ENCODE assay signal across 10 cellular contexts in genomic region chr22:23242473-23243001, GRCh38.
DNase-seq lines count a peak whose midpoint lies in the region; ATAC-seq and TF ChIP-seq lines count a peak whose summit lies in the region.
"Had no signal": no experiment of that assay in that cellular context is flagged by ENCODE, and none has a peak within 500 bp of the region (broad histone marks: within the 10 kb centered on the region; RNA-seq: fewer than 3 reads in every experiment).

No MANE protein-coding gene starts in this region.

- H3K4me1 Mint-ChIP-seq in Caco-2 (ENCODE audit: low read depth, unreplicated experiment) (peaks cover 57% of the 10 kb centered on the region), naive B cell (peaks cover 51 to 63% (median 63%) of the 10 kb centered on the region in 3 donors)
- peaks cover 79% of the 10 kb centered on the region for H3K4me1 Mint-ChIP-seq in central memory CD8-positive, alpha-beta T cell

- H3K9me3 ChIP-seq in Caco-2, result no peaks in the 10 kb centered on the region
- H3K9me3 ChIP-seq in NT2/D1 (ENCODE audit: insufficient read depth, low read length), result no peaks in the 10 kb centered on the region; the same call in 1 of the 2 replicates
- H3K9me3 ChIP-seq in spleen, result peaks cover 0 to 4% (median 0%) of the 10 kb centered on the region in 8 donors

- H3K4me1 ChIP-seq in Caco-2 (peaks cover 64% of the 10 kb centered on the region), NT2/D1 (ENCODE audit: insufficient read depth, insufficient read length) (peaks cover 31% of the 10 kb centered on the region), spleen (peaks cover 6 to 97% (median 67%) of the 10 kb centered on the region in 6 donors)

- POLR2A ChIA-PET in Caco-2 (lab: Charles Lee), result interaction anchor here (1.5 kb wide), 1 partner anchor 62 kb away, joined by 4 read pairs; the partner anchor contains the start of gene BCR

- peaks cover 54% of the 10 kb centered on the region for H3K36me3 Mint-ChIP-seq in Caco-2 (ENCODE audit: insufficient read depth, unreplicated experiment)
- H3K36me3 Mint-ChIP-seq in central memory CD8-positive, alpha-beta T cell (ENCODE audit: insufficient read depth), result peaks cover 12% of the 10 kb centered on the region
- H3K36me3 Mint-ChIP-seq in naive B cell, result peaks cover 0 to 8% of the 10 kb centered on the region in 2 donors

- H3K9me3 Mint-ChIP-seq in Caco-2 (ENCODE audit: unreplicated experiment) (no peaks in the 10 kb centered on the region), naive B cell (peaks cover 0 to 2% (median 0%) of the 10 kb centered on the region in 7 donors)
- no peaks in the 10 kb centered on the region for H3K9me3 Mint-ChIP-seq in central memory CD8-positive, alpha-beta T cell
- H3K9me3 Mint-ChIP-seq: activated B cell treated with CpG ODN at 0.5 μM for 24 hours had no signal

- peak overlapping the region in 3 of 8 donors; percentile 14 to 47 (median 19) for H3K27ac ChIP-seq in spleen

- TSS peak; percentile 93 for BruUV-seq in Caco-2 (replicated peaks; lab: Mats Ljungman, UMichigan)

- no peak for TF ChIP-seq POLR2A in spleen (IDR thresholded peaks at IDR 0.05)

- H3K4me3 Mint-ChIP-seq in Caco-2 (ENCODE audit: unreplicated experiment), result peak overlapping the region; percentile 69
- H3K4me3 Mint-ChIP-seq in central memory CD8-positive, alpha-beta T cell, result peak overlapping the region; percentile 73
- peak overlapping the region in 3 of 8 donors; percentile 55 to 71 (median 59) for H3K4me3 Mint-ChIP-seq in naive B cell

- DNase-seq in Caco-2, result peak; percentile 54 to 67
- peak; percentile 91 for DNase-seq in NT2/D1 (ENCODE audit: low read depth, low spot score)
- no peak for DNase-seq in central memory CD8-positive, alpha-beta T cell (ENCODE audit: low spot score in 2 of 2)
- no peak for DNase-seq in naive B cell
- DNase-seq in spleen, result no peak
- no peak for DNase-seq in stimulated activated CD4-positive, alpha-beta T cell treated with anti-CD3 and anti-CD28 coated beads, Interleukin-4, amount 100 ng/mL, for 4 hours
- DNase-seq: activated B cell treated with CpG ODN at 0.5 μM for 24 hours, DMS79 had no signal

- H3K27me3 ChIP-seq in Caco-2 (replicated peaks; ENCODE audit: control insufficient read depth, insufficient read depth, low read length) (no peaks in the 10 kb centered on the region), NT2/D1 (ENCODE audit: insufficient read depth, insufficient read length) (no peaks in the 10 kb centered on the region), spleen (replicated peaks in 1 of 7) (no peaks in the 10 kb centered on the region)

- H3K9ac ChIP-seq in NT2/D1 (ENCODE audit: insufficient read length, low read depth), result peak overlapping the region; percentile 72

- H3K27ac Mint-ChIP-seq in Caco-2 (ENCODE audit: unreplicated experiment) (peak overlapping the region; percentile 94), naive B cell (peak overlapping the region; percentile 21 to 95 (median 88))
- H3K27ac Mint-ChIP-seq in central memory CD8-positive, alpha-beta T cell (ENCODE audit: low read depth), result peak overlapping the region; percentile 97
- H3K27ac Mint-ChIP-seq: activated B cell treated with CpG ODN at 0.5 μM for 24 hours had no signal

- H3K4me3 ChIP-seq in Caco-2 (ENCODE audit: low read depth, low read length) (no peak overlapping the region), NT2/D1 (ENCODE audit: insufficient read length, low read depth) (no peak overlapping the region), spleen (no peak overlapping the region)

- intact Hi-C loops in Caco-2 (cut with micrococcal nuclease; ENCODE audit: unreplicated experiment), result no loop called here
- intact Hi-C loops in spleen (cut with DNase I; ENCODE audit: low total_unique reads), result loop anchor here (10.0 kb wide), 1 partner anchor 58 kb away; the partner anchor contains the start of gene BCR

- ATAC-seq in central memory CD8-positive, alpha-beta T cell (replicated peaks; ENCODE audit: extremely low read depth, poor library complexity, severe bottlenecking), result peak; percentile 5
- peak; percentile 0 to 1 for ATAC-seq in naive B cell (ENCODE audit: low read depth in 2 of 2)
- no peak for ATAC-seq in HG03280 (IDR thresholded peaks at IDR 0.05; ENCODE audit: unreplicated experiment)
- no peak for ATAC-seq in GM21360 (IDR thresholded peaks at IDR 0.05; ENCODE audit: unreplicated experiment)

- H3K27me3 Mint-ChIP-seq in Caco-2 (ENCODE audit: insufficient read depth, unreplicated experiment), result no peaks in the 10 kb centered on the region
- no peaks in the 10 kb centered on the region for H3K27me3 Mint-ChIP-seq in central memory CD8-positive, alpha-beta T cell
- H3K27me3 Mint-ChIP-seq in naive B cell, result no peaks in the 10 kb centered on the region
- H3K27me3 Mint-ChIP-seq: activated B cell treated with CpG ODN at 0.5 μM for 24 hours had no signal

- CTCF ChIA-PET in Caco-2 (lab: Charles Lee), result interaction anchor here (1.0 to 2.6 kb wide), 4 partner anchors 40 to 66 kb away, joined by 3 to 12 read pairs (median 6); no protein-coding TSS in a partner anchor

- TF ChIP-seq CTCF in Caco-2 (IDR thresholded peaks at IDR 0.05; ENCODE audit: insufficient read depth in 1 of 2, low read depth in 1 of 2, low read length in 1 of 2, severe bottlenecking in 1 of 2, unreplicated experiment in 1 of 2) (no peak), spleen (IDR thresholded peaks at IDR 0.05 in 8 of 11, conservative IDR thresholded peaks at IDR 0.05 in 3 of 11) (no peak)

- 54 to 70% (median 67%) methylated on average over 10 of the region's 10 CpGs for WGBS in spleen, 5 donors

- H3K36me3 ChIP-seq in Caco-2 (ENCODE audit: control insufficient read depth, insufficient read depth, low read length), result peaks cover 3% of the 10 kb centered on the region; the same call in 1 of the 2 replicates
- H3K36me3 ChIP-seq in NT2/D1 (ENCODE audit: insufficient read depth, insufficient read length, low read length), result peaks cover 12% of the 10 kb centered on the region
- no peaks in the 10 kb centered on the region for H3K36me3 ChIP-seq in spleen

Comparison
In these comparisons a context has a peak if more than half of its experiments do, and no peak if none do; other contexts are left out.
1. DNase-seq: peak in Caco-2 (2 of 2) and NT2/D1 (single experiment); none in central memory CD8-positive, alpha-beta T cell (0 of 2), naive B cell (single experiment), spleen (single experiment) and stimulated activated CD4-positive, alpha-beta T cell treated with anti-CD3 and anti-CD28 coated beads, Interleukin-4, amount 100 ng/mL, for 4 hours (0 of 2).
2. ATAC-seq: peak in central memory CD8-positive, alpha-beta T cell (single experiment) and naive B cell (2 of 2); none in HG03280 (single experiment) and GM21360 (single experiment).
3. Peak in every context shown above with its lines, with median percentiles within 50 percentile points of each other: H3K27ac Mint-ChIP-seq.